ENCODE assay signal across 36 cellular contexts in the genomic region with DNA sequence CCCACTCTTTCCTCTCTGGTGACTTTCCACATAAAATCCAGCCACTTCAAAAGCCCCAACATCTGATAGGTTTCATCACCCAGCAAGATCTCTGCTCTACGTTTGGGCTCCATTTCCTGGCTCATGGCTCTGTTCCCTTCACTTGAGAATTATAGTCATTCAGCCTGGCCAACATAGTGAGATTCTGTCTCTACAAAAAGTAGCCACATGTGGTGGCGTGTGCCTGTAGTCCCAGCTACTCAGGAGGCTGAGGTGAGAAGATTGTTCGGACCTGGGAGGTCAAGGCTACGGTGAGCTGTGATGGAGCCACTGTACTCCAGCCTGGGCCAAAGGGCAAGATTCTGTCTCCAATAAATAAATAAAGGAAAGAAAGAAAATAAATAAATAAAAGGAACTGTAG.
DNase-seq lines count a peak whose midpoint lies in the region; ATAC-seq, FAIRE-seq and TF ChIP-seq lines count a peak whose summit lies in the region.
"Had no signal": no experiment of that assay in that cellular context is flagged by ENCODE, and none has a peak within 500 bp of the region (broad histone marks: within the 10 kb centered on the region; RNA-seq: fewer than 3 reads in every experiment).

No MANE protein-coding gene starts in this region.

- in situ Hi-C loops in HepG2 (cut with HindIII; ENCODE audit: extremely low pct_ligation_motif_present, low pct_unique_long_range_greater_than_20kb), result no loop called here

- CTCF ChIA-PET in HepG2 (lab: Yijun Ruan, JAX; ENCODE audit: low intra/inter-chr PET ratio, low total read pairs), result no interaction called here
- CTCF ChIA-PET in WTC11 (lab: Charles Lee), result no interaction called here
- CTCF ChIA-PET in A673 (lab: Charles Lee), result no interaction called here

- POLR2A ChIA-PET in HepG2 (lab: Yijun Ruan, JAX), result no interaction called here
- POLR2A ChIA-PET in WTC11 (lab: Charles Lee), result no interaction called here
- POLR2A ChIA-PET in A673 (lab: Charles Lee; ENCODE audit: low non-redundant PET), result no interaction called here

- WGBS in HepG2 (ENCODE audit: low lambda C conversion rate), result 47% methylated on average over 4 of the region's 4 CpGs
- WGBS in right lobe of liver (ENCODE audit: insufficient coverage, low coverage, low lambda C conversion rate, missing lambda C conversion rate), result 55% methylated on average over 4 of the region's 4 CpGs
- 74 to 78% methylated on average over 4 of the region's 4 CpGs for WGBS in body of pancreas, 2 donors
- WGBS in gastroesophageal sphincter (ENCODE audit: low coverage in 1 of 2), 2 donors, result 63% methylated on average over 3 of the region's 4 CpGs; no CpG with 5 or more reads in 1 of the 2 donors

- DNase-seq in HepG2 (ENCODE audit: low spot score) (no peak), right lobe of liver (no peak), DND-41 (peak; percentile 14), WTC11 (ENCODE audit: low spot score) (no peak), body of pancreas (no peak), A673 (ENCODE audit: low spot score) (no peak)
- DNase-seq in central memory CD8-positive, alpha-beta T cell (ENCODE audit: low spot score in 2 of 2), result no peak
- DNase-seq: 8988T; ACHN; AML-193; BE2C; C1 segment of cervical spinal cord; Caco-2; Calu3; CD4-positive, alpha-beta memory T cell; CD4-positive, alpha-beta T cell; CD4-positive, CD25-positive, alpha-beta regulatory T cell; CD8-positive, alpha-beta memory T cell; CD8-positive, alpha-beta T cell; COR-L47; DMS 273 treated with DMSO at 0.1 percent for 48 hours; DMS153; DMS53; DMS79; DMS79 treated with DMSO at 0.1 percent for 48 hours; EL had no signal

- intact Hi-C loops in HepG2 (cut with micrococcal nuclease; ENCODE audit: unreplicated experiment), result loop anchor here (10.0 kb wide), 1 partner anchor 63 kb away; no protein-coding TSS in a partner anchor
- intact Hi-C loops in right lobe of liver (cut with DNase I), result no loop called here
- intact Hi-C loops in body of pancreas (cut with DNase I), result no loop called here
- intact Hi-C loops in A673 (cut with micrococcal nuclease; ENCODE audit: unreplicated experiment), result no loop called here

- H3K79me2 ChIP-seq in HepG2 (ENCODE audit: insufficient read depth, low read length), result no peaks in the 10 kb centered on the region
- no peaks in the 10 kb centered on the region for H3K79me2 ChIP-seq in DND-41 (ENCODE audit: insufficient read depth, low read length)

- H3K27ac Mint-ChIP-seq in WTC11, result no peak overlapping the region
- H3K27ac Mint-ChIP-seq in central memory CD8-positive, alpha-beta T cell (ENCODE audit: low read depth), result peak overlapping the region; percentile 46
- H3K27ac Mint-ChIP-seq: B cell; CD4-positive, alpha-beta memory T cell; CD4-positive, alpha-beta T cell; CD4-positive, CD25-positive, alpha-beta regulatory T cell; CD8-positive, alpha-beta memory T cell; CD8-positive, alpha-beta T cell had no signal

- H3K27me3 ChIP-seq in HepG2 (ENCODE audit: control insufficient read depth in 1 of 2, insufficient read depth in 2 of 2, low read length in 2 of 2) (no peaks in the 10 kb centered on the region), right lobe of liver (no peaks in the 10 kb centered on the region), DND-41 (ENCODE audit: insufficient read depth, low read length, poor library complexity) (no peaks in the 10 kb centered on the region), body of pancreas (no peaks in the 10 kb centered on the region), A673 (replicated peaks; ENCODE audit: insufficient read depth, low read depth, low read length, poor library complexity) (no peaks in the 10 kb centered on the region), gastroesophageal sphincter (no peaks in the 10 kb centered on the region)
- H3K27me3 ChIP-seq: BLaER1; BLaER1 treated with 17β-estradiol and CSF1 and Interleukin-3, amounts not matched to agents 10 nM and 100 nM had no signal

- H3K9ac ChIP-seq in HepG2 (ENCODE audit: insufficient read depth, low read depth, low read length), result no peak overlapping the region
- no peak overlapping the region for H3K9ac ChIP-seq in DND-41 (ENCODE audit: low read depth, low read length)
- H3K9ac ChIP-seq: BLaER1; BLaER1 treated with 17β-estradiol and CSF1 and Interleukin-3, amounts not matched to agents 10 nM and 100 nM had no signal

- H3K36me3 Mint-ChIP-seq in WTC11, result no peaks in the 10 kb centered on the region
- no peaks in the 10 kb centered on the region for H3K36me3 Mint-ChIP-seq in central memory CD8-positive, alpha-beta T cell (ENCODE audit: insufficient read depth)
- H3K36me3 Mint-ChIP-seq: CD14-positive monocyte; CD4-positive, alpha-beta memory T cell; CD4-positive, CD25-positive, alpha-beta regulatory T cell; CD8-positive, alpha-beta memory T cell; CD8-positive, alpha-beta T cell had no signal

- ATAC-seq in HepG2 (no peak), right lobe of liver (no peak), DND-41 (ENCODE audit: insufficient read depth, low read depth) (peak; percentile 47; the same call in 1 of the 3 replicates), WTC11 (no peak), body of pancreas (no peak), gastroesophageal sphincter (no peak)
- no peak for ATAC-seq in central memory CD8-positive, alpha-beta T cell (replicated peaks; ENCODE audit: extremely low read depth, poor library complexity, severe bottlenecking)
- ATAC-seq: A549; CD8-positive, alpha-beta T cell had no signal

- TF ChIP-seq POLR2A in HepG2 (IDR thresholded peaks at IDR 0.05; ENCODE audit: insufficient read depth in 1 of 2, low read depth in 2 of 2, low read length in 2 of 2) (no peak), right lobe of liver (IDR thresholded peaks at IDR 0.05) (no peak), body of pancreas (IDR thresholded peaks at IDR 0.05) (no peak), gastroesophageal sphincter (IDR thresholded peaks at IDR 0.05) (no peak)

- H3K4me1 Mint-ChIP-seq in WTC11, result no peaks in the 10 kb centered on the region
- no peaks in the 10 kb centered on the region for H3K4me1 Mint-ChIP-seq in central memory CD8-positive, alpha-beta T cell
- H3K4me1 Mint-ChIP-seq: B cell, CD14-positive monocyte had no signal

- H3K27ac ChIP-seq in HepG2 (ENCODE audit: extremely low read length, insufficient read depth, low read length), result no peak overlapping the region
- no peak overlapping the region for H3K27ac ChIP-seq in right lobe of liver
- H3K27ac ChIP-seq in DND-41 (ENCODE audit: low read length), result no peak overlapping the region
- no peak overlapping the region for H3K27ac ChIP-seq in body of pancreas
- H3K27ac ChIP-seq in A673 (ENCODE audit: low read depth, low read length, poor library complexity, severe bottlenecking), result no peak overlapping the region
- no peak overlapping the region for H3K27ac ChIP-seq in gastroesophageal sphincter
- H3K27ac ChIP-seq: 22Rv1; A549; BLaER1; BLaER1 treated with 17β-estradiol and CSF1 and Interleukin-3, amounts not matched to agents 10 nM and 100 nM; C4-2B had no signal

- H3K4me3 Mint-ChIP-seq in WTC11, result no peak overlapping the region
- no peak overlapping the region for H3K4me3 Mint-ChIP-seq in central memory CD8-positive, alpha-beta T cell
- H3K4me3 Mint-ChIP-seq: B cell; CD14-positive monocyte; CD4-positive, alpha-beta memory T cell; CD4-positive, alpha-beta T cell; CD4-positive, CD25-positive, alpha-beta regulatory T cell; CD8-positive, alpha-beta memory T cell; CD8-positive, alpha-beta T cell had no signal

- no peak for FAIRE-seq in HepG2 (lab: Jason Lieb, UNC)
- FAIRE-seq: A204.1, A549, D721Med had no signal

- TF ChIP-seq RAD21 in HepG2 (CRISPR knock-in tag; IDR thresholded peaks at IDR 0.05), result no peak

- no peaks in the 10 kb centered on the region for H3K27me3 Mint-ChIP-seq in WTC11 (ENCODE audit: low read depth)
- H3K27me3 Mint-ChIP-seq in central memory CD8-positive, alpha-beta T cell, result peaks cover 30% of the 10 kb centered on the region
- H3K27me3 Mint-ChIP-seq: CD4-positive, alpha-beta memory T cell; CD4-positive, alpha-beta T cell had no signal

- H3K4me3 ChIP-seq in HepG2 (replicated peaks in 1 of 3; ENCODE audit: insufficient read depth in 1 of 3, low read depth in 2 of 3, low read length in 3 of 3) (no peak overlapping the region), right lobe of liver (no peak overlapping the region), DND-41 (ENCODE audit: low read depth in 1 of 2, low read length in 2 of 2) (no peak overlapping the region), body of pancreas (no peak overlapping the region), A673 (ENCODE audit: low read depth, low read length, poor library complexity, severe bottlenecking) (no peak overlapping the region), gastroesophageal sphincter (no peak overlapping the region)
- H3K4me3 ChIP-seq: A549; BLaER1; BLaER1 treated with 17β-estradiol and CSF1 and Interleukin-3, amounts not matched to agents 10 nM and 100 nM had no signal

- H4K20me1 ChIP-seq in HepG2 (ENCODE audit: insufficient read depth, low read length) (no peaks in the 10 kb centered on the region), DND-41 (ENCODE audit: insufficient read depth, low read length) (no peaks in the 10 kb centered on the region)
- H4K20me1 ChIP-seq: BLaER1; BLaER1 treated with 17β-estradiol and CSF1 and Interleukin-3, amounts not matched to agents 10 nM and 100 nM had no signal

- TF ChIP-seq CTCF in HepG2 (CRISPR knock-in tag; IDR thresholded peaks at IDR 0.05) (no peak), right lobe of liver (IDR thresholded peaks at IDR 0.05) (no peak), DND-41 (IDR thresholded peaks at IDR 0.05; ENCODE audit: borderline replicate concordance, extremely low read depth, low read length, poor library complexity, severe bottlenecking) (no peak), WTC11 (IDR thresholded peaks at IDR 0.05) (no peak), body of pancreas (IDR thresholded peaks at IDR 0.05) (no peak), A673 (conservative IDR thresholded peaks at IDR 0.05; ENCODE audit: low read depth, low read length) (no peak), gastroesophageal sphincter (IDR thresholded peaks at IDR 0.05) (no peak)

- no peaks in the 10 kb centered on the region for H3K36me3 ChIP-seq in HepG2 (replicated peaks in 1 of 2; ENCODE audit: control insufficient read depth in 1 of 2, insufficient read depth in 2 of 2, low read length in 2 of 2)
- no peaks in the 10 kb centered on the region for H3K36me3 ChIP-seq in right lobe of liver
- no peaks in the 10 kb centered on the region for H3K36me3 ChIP-seq in DND-41 (ENCODE audit: insufficient read depth, low read length)
- no peaks in the 10 kb centered on the region for H3K36me3 ChIP-seq in body of pancreas (replicated peaks in 1 of 2; ENCODE audit: insufficient read depth in 1 of 2, low read depth in 2 of 2)
- H3K36me3 ChIP-seq in A673 (ENCODE audit: insufficient read depth, low read length, poor library complexity, severe bottlenecking), result no peaks in the 10 kb centered on the region
- no peaks in the 10 kb centered on the region for H3K36me3 ChIP-seq in gastroesophageal sphincter
- H3K36me3 ChIP-seq: BE2C; BLaER1; BLaER1 treated with 17β-estradiol and CSF1 and Interleukin-3, amounts not matched to agents 10 nM and 100 nM had no signal

- H3K9me3 ChIP-seq in HepG2 (ENCODE audit: low read length), result no peaks in the 10 kb centered on the region
- H3K9me3 ChIP-seq in right lobe of liver, result no peaks in the 10 kb centered on the region
- no peaks in the 10 kb centered on the region for H3K9me3 ChIP-seq in DND-41 (ENCODE audit: insufficient read depth, low read length, severe bottlenecking)
- no peaks in the 10 kb centered on the region for H3K9me3 ChIP-seq in body of pancreas
- H3K9me3 ChIP-seq in A673 (ENCODE audit: low read depth, low read length, poor library complexity, severe bottlenecking), result no peaks in the 10 kb centered on the region
- no peaks in the 10 kb centered on the region for H3K9me3 ChIP-seq in gastroesophageal sphincter
- H3K9me3 ChIP-seq: A549; BE2C; BLaER1; BLaER1 treated with 17β-estradiol and CSF1 and Interleukin-3, amounts not matched to agents 10 nM and 100 nM; Caco-2 had no signal

- H2AFZ ChIP-seq in HepG2 (ENCODE audit: low read length), result no peak overlapping the region
- H2AFZ ChIP-seq in DND-41 (ENCODE audit: low read depth, low read length), result no peak overlapping the region; the same call in 1 of the 2 replicates

- TF ChIP-seq EP300 in HepG2 (IDR thresholded peaks at IDR 0.05; ENCODE audit: low read depth in 2 of 2, low read length in 2 of 2) (no peak), HepG2 (CRISPR knock-in tag; IDR thresholded peaks at IDR 0.05; ENCODE audit: borderline replicate concordance) (no peak), gastroesophageal sphincter (IDR thresholded peaks at IDR 0.05) (no peak)

- no peaks in the 10 kb centered on the region for H3K9me3 Mint-ChIP-seq in WTC11
- no peaks in the 10 kb centered on the region for H3K9me3 Mint-ChIP-seq in central memory CD8-positive, alpha-beta T cell
- H3K9me3 Mint-ChIP-seq: CD14-positive monocyte; CD4-positive, alpha-beta T cell; CD8-positive, alpha-beta memory T cell; CD8-positive, alpha-beta T cell had no signal

- H3K4me2 ChIP-seq in HepG2 (ENCODE audit: low read depth, low read length) (no peak overlapping the region), DND-41 (ENCODE audit: insufficient read depth, low read length) (no peak overlapping the region)
- H3K4me2 ChIP-seq: A549; BLaER1; BLaER1 treated with 17β-estradiol and CSF1 and Interleukin-3, amounts not matched to agents 10 nM and 100 nM had no signal

- BruUV-seq in HepG2 (replicated peaks; lab: Mats Ljungman, UMichigan), result no TSS peak
- no TSS peak for BruUV-seq in A673 (replicated peaks; lab: Mats Ljungman, UMichigan)

- H3K4me1 ChIP-seq in HepG2 (ENCODE audit: insufficient read depth, low read length) (peaks cover 7% of the 10 kb centered on the region), right lobe of liver (no peaks in the 10 kb centered on the region), DND-41 (ENCODE audit: insufficient read depth, low read length) (peaks cover 7% of the 10 kb centered on the region), body of pancreas (no peaks in the 10 kb centered on the region), A673 (ENCODE audit: insufficient read depth, low read length, poor library complexity, severe bottlenecking) (no peaks in the 10 kb centered on the region), gastroesophageal sphincter (no peaks in the 10 kb centered on the region)
- H3K4me1 ChIP-seq: A549; BE2C; BLaER1; BLaER1 treated with 17β-estradiol and CSF1 and Interleukin-3, amounts not matched to agents 10 nM and 100 nM; Caco-2 had no signal
